19 cellular contexts compared by ENCODE assay signal in genomic region chr7:150924256-150924851, GRCh38. TPM values are rescaled to one million over a fixed set of nuclear protein-coding genes. Genes with fewer than 3 reads are reported as not detected.
DNase-seq lines count a peak whose midpoint lies in the region; ATAC-seq lines count a peak whose summit lies in the region.
"Had no signal": no experiment of that assay in that cellular context is flagged by ENCODE, and none has a peak within 500 bp of the region (broad histone marks: within the 10 kb centered on the region; RNA-seq: fewer than 3 reads in every experiment).

No MANE protein-coding gene starts in this region.

- H3K4me3 Mint-ChIP-seq in activated CD8-positive, alpha-beta memory T cell treated with anti-CD3 and anti-CD28 coated beads, Interleukin-2, amount 10 ng/mL, durations not matched to agents 7 days and 5 days, result no peak overlapping the region
- H3K4me3 Mint-ChIP-seq in CD8-positive, alpha-beta memory T cell, result peak overlapping the region in 5 of 7 donors; percentile 3 to 28 (median 22)
- peak overlapping the region; percentile 17 to 48 for H3K4me3 Mint-ChIP-seq in effector memory CD8-positive, alpha-beta T cell
- H3K4me3 Mint-ChIP-seq in immature natural killer cell, result no peak overlapping the region
- H3K4me3 Mint-ChIP-seq: CD14-positive monocyte had no signal

- peak; percentile 38 for DNase-seq in activated CD8-positive, alpha-beta memory T cell treated with anti-CD3 and anti-CD28 coated beads, Interleukin-2, amount 50 U/mL, for 48 hours
- no peak for DNase-seq in activated CD8-positive, alpha-beta memory T cell treated with anti-CD3 and anti-CD28 coated beads, Interleukin-2, amount 10 ng/mL, durations not matched to agents 7 days and 5 days
- DNase-seq in CD8-positive, alpha-beta memory T cell, result no peak
- no peak for DNase-seq in effector memory CD8-positive, alpha-beta T cell
- DNase-seq in posterior vena cava (ENCODE audit: low spot score), result peak; percentile 63
- DNase-seq in NCI-H1105 treated with DMSO at 0.1 percent for 48 hours (lab: John Stamatoyannopoulos, UW), result no peak
- DNase-seq in effector memory CD4-positive, alpha-beta T cell, result no peak
- DNase-seq in immature natural killer cell, result no peak
- DNase-seq: DMS79, GM23248, NCI-H1048, NCI-H1694, NCI-H2107, NCI-H226, NCI-H526 had no signal

- no peak overlapping the region for H3K4me3 ChIP-seq in CD8-positive, alpha-beta memory T cell (ENCODE audit: low read length)
- no peak overlapping the region for H3K4me3 ChIP-seq in effector memory CD4-positive, alpha-beta T cell (ENCODE audit: insufficient read depth, low read depth, low read length, poor library complexity, severe bottlenecking)
- H3K4me3 ChIP-seq: GM23248 had no signal

- H3K9me3 Mint-ChIP-seq in activated CD8-positive, alpha-beta memory T cell treated with anti-CD3 and anti-CD28 coated beads, Interleukin-2, amount 10 ng/mL, durations not matched to agents 7 days and 5 days (ENCODE audit: low read depth), result no peaks in the 10 kb centered on the region
- no peaks in the 10 kb centered on the region for H3K9me3 Mint-ChIP-seq in CD8-positive, alpha-beta memory T cell
- H3K9me3 Mint-ChIP-seq in effector memory CD8-positive, alpha-beta T cell, result no peaks in the 10 kb centered on the region
- no peaks in the 10 kb centered on the region for H3K9me3 Mint-ChIP-seq in immature natural killer cell
- H3K9me3 Mint-ChIP-seq: IgD-negative memory B cell had no signal

- H3K27me3 Mint-ChIP-seq in activated CD8-positive, alpha-beta memory T cell treated with anti-CD3 and anti-CD28 coated beads, Interleukin-2, amount 10 ng/mL, durations not matched to agents 7 days and 5 days, result peaks cover 38% of the 10 kb centered on the region
- peaks cover 17 to 40% of the 10 kb centered on the region in 2 donors for H3K27me3 Mint-ChIP-seq in CD8-positive, alpha-beta memory T cell
- H3K27me3 Mint-ChIP-seq in effector memory CD8-positive, alpha-beta T cell, result peaks cover 50 to 53% of the 10 kb centered on the region in 2 donors
- H3K27me3 Mint-ChIP-seq in immature natural killer cell (ENCODE audit: low read depth in 3 of 3), result peaks cover 6 to 14% (median 7%) of the 10 kb centered on the region in 3 donors

- ATAC-seq in activated CD8-positive, alpha-beta memory T cell treated with anti-CD3 and anti-CD28 coated beads, Interleukin-2, amount 10 ng/mL, durations not matched to agents 7 days and 5 days, result no peak
- no peak for ATAC-seq in effector memory CD8-positive, alpha-beta T cell (replicated peaks)
- ATAC-seq: HCT116 had no signal

- no peak overlapping the region for H3K27ac Mint-ChIP-seq in activated CD8-positive, alpha-beta memory T cell treated with anti-CD3 and anti-CD28 coated beads, Interleukin-2, amount 10 ng/mL, durations not matched to agents 7 days and 5 days
- peak overlapping the region in 1 of 8 donors; percentile 1 for H3K27ac Mint-ChIP-seq in CD8-positive, alpha-beta memory T cell
- peak overlapping the region in 1 of 2 donors; percentile 52 for H3K27ac Mint-ChIP-seq in effector memory CD8-positive, alpha-beta T cell
- no peak overlapping the region for H3K27ac Mint-ChIP-seq in immature natural killer cell
- H3K27ac Mint-ChIP-seq: CD14-positive monocyte had no signal

- no peaks in the 10 kb centered on the region for H3K27me3 ChIP-seq in CD8-positive, alpha-beta memory T cell (ENCODE audit: insufficient read depth, low read length, poor library complexity, severe bottlenecking)
- H3K27me3 ChIP-seq in effector memory CD4-positive, alpha-beta T cell (replicated peaks; ENCODE audit: control insufficient read depth, insufficient read depth, low read length, poor library complexity, severe bottlenecking), result no peaks in the 10 kb centered on the region

- H3K36me3 ChIP-seq in CD8-positive, alpha-beta memory T cell (ENCODE audit: insufficient read depth, low read length), result no peaks in the 10 kb centered on the region
- H3K36me3 ChIP-seq in effector memory CD4-positive, alpha-beta T cell (ENCODE audit: control insufficient read depth, insufficient read depth, low read length), result no peaks in the 10 kb centered on the region

- CTCF ChIA-PET in activated CD8-positive, alpha-beta memory T cell treated with anti-CD3 and anti-CD28 coated beads, Interleukin-2, amount 10 ng/mL, durations not matched to agents 7 days and 5 days (lab: Charles Lee), result no interaction called here
- CTCF ChIA-PET in CD8-positive, alpha-beta memory T cell (lab: Charles Lee), result no interaction called here

- intact Hi-C loops in posterior vena cava (cut with DNase I), result no loop called here

- no peaks in the 10 kb centered on the region for H3K9me3 ChIP-seq in CD8-positive, alpha-beta memory T cell (ENCODE audit: low read length)
- H3K9me3 ChIP-seq in effector memory CD4-positive, alpha-beta T cell (ENCODE audit: control insufficient read depth, low read length), result no peaks in the 10 kb centered on the region

- POLR2A ChIA-PET in CD8-positive, alpha-beta memory T cell (lab: Charles Lee), result no interaction called here

- H3K36me3 Mint-ChIP-seq in activated CD8-positive, alpha-beta memory T cell treated with anti-CD3 and anti-CD28 coated beads, Interleukin-2, amount 10 ng/mL, durations not matched to agents 7 days and 5 days, result no peaks in the 10 kb centered on the region
- H3K36me3 Mint-ChIP-seq in CD8-positive, alpha-beta memory T cell, result no peaks in the 10 kb centered on the region
- no peaks in the 10 kb centered on the region for H3K36me3 Mint-ChIP-seq in effector memory CD8-positive, alpha-beta T cell (ENCODE audit: insufficient read depth)
- no peaks in the 10 kb centered on the region for H3K36me3 Mint-ChIP-seq in immature natural killer cell
- H3K36me3 Mint-ChIP-seq: CD14-positive monocyte had no signal

- H3K27ac ChIP-seq in CD8-positive, alpha-beta memory T cell (ENCODE audit: low read depth, low read length), result no peak overlapping the region
- H3K27ac ChIP-seq in effector memory CD4-positive, alpha-beta T cell (ENCODE audit: insufficient read depth, low read length, poor library complexity, severe bottlenecking), result no peak overlapping the region
- H3K27ac ChIP-seq: GM23248, RWPE1 had no signal

- H3K4me1 Mint-ChIP-seq in activated CD8-positive, alpha-beta memory T cell treated with anti-CD3 and anti-CD28 coated beads, Interleukin-2, amount 10 ng/mL, durations not matched to agents 7 days and 5 days, result peaks cover 6% of the 10 kb centered on the region
- peaks cover 11 to 17% (median 13%) of the 10 kb centered on the region in 3 donors for H3K4me1 Mint-ChIP-seq in CD8-positive, alpha-beta memory T cell
- H3K4me1 Mint-ChIP-seq in effector memory CD8-positive, alpha-beta T cell (ENCODE audit: low read depth in 2 of 2), result peaks cover 7 to 8% of the 10 kb centered on the region in 2 donors
- H3K4me1 Mint-ChIP-seq in immature natural killer cell, result peaks cover 2 to 6% of the 10 kb centered on the region in 2 donors
- H3K4me1 Mint-ChIP-seq: CD14-positive monocyte had no signal

- peaks cover 12% of the 10 kb centered on the region for H3K4me1 ChIP-seq in CD8-positive, alpha-beta memory T cell (ENCODE audit: insufficient read depth, low read length)
- H3K4me1 ChIP-seq in effector memory CD4-positive, alpha-beta T cell (ENCODE audit: control insufficient read depth, insufficient read depth, low read length, poor library complexity, severe bottlenecking), result peaks cover 15% of the 10 kb centered on the region

RNA-seq across cellular contexts. Expression of gene KCNH2, which starts 53.8 kb away (rescaled TPM):
- total RNA-seq in activated CD8-positive, alpha-beta memory T cell treated with anti-CD3 and anti-CD28 coated beads, Interleukin-2, amount 10 ng/mL, durations not matched to agents 7 days and 5 days, result under 1 TPM in 1 of 2 experiments, not detected in 1; 0.07 TPM
- total RNA-seq in CD8-positive, alpha-beta memory T cell, result under 1 TPM; 0.11 to 0.24 TPM
- 0.63 TPM for polyA plus RNA-seq in CD8-positive, alpha-beta memory T cell
- total RNA-seq in posterior vena cava, result 10 to 100 TPM; 27.3 to 37.3 TPM
- polyA plus RNA-seq in immature natural killer cell, result not detected
- total RNA-seq: GM23248 had no signal
- polyA plus RNA-seq: CD14-positive monocyte, GM23248 had no signal

Comparison
In these comparisons a context has a peak if more than half of its experiments do, and no peak if none do; other contexts are left out.
1. DNase-seq: peak in activated CD8-positive, alpha-beta memory T cell treated with anti-CD3 and anti-CD28 coated beads, Interleukin-2, amount 50 U/mL, for 48 hours (single experiment) and posterior vena cava (single experiment); none in activated CD8-positive, alpha-beta memory T cell treated with anti-CD3 and anti-CD28 coated beads, Interleukin-2, amount 10 ng/mL, durations not matched to agents 7 days and 5 days (single experiment), CD8-positive, alpha-beta memory T cell (0 of 5), effector memory CD8-positive, alpha-beta T cell (0 of 3), NCI-H1105 treated with DMSO at 0.1 percent for 48 hours (single experiment), effector memory CD4-positive, alpha-beta T cell (0 of 3) and immature natural killer cell (0 of 3).
2. H3K4me3 Mint-ChIP-seq: peak in CD8-positive, alpha-beta memory T cell (5 of 7) and effector memory CD8-positive, alpha-beta T cell (2 of 2); none in activated CD8-positive, alpha-beta memory T cell treated with anti-CD3 and anti-CD28 coated beads, Interleukin-2, amount 10 ng/mL, durations not matched to agents 7 days and 5 days (single experiment) and immature natural killer cell (0 of 5).
3. RNA of gene KCNH2, which starts 53.8 kb away (total RNA-seq): 27.3 to 37.3 TPM in posterior vena cava; 0.11 to 0.24 TPM in CD8-positive, alpha-beta memory T cell and 0.07 TPM in activated CD8-positive, alpha-beta memory T cell treated with anti-CD3 and anti-CD28 coated beads, Interleukin-2, amount 10 ng/mL, durations not matched to agents 7 days and 5 days; every median in the first group is over 10 times any median in the second.